ENCODE assay signal across 22 cellular contexts in genomic region chr9:107313555-107314096, GRCh38. TPM values are rescaled to one million over a fixed set of nuclear protein-coding genes. Genes with fewer than 3 reads are reported as not detected.
DNase-seq lines count a peak whose midpoint lies in the region; ATAC-seq, FAIRE-seq and TF ChIP-seq lines count a peak whose summit lies in the region.
"Had no signal": no experiment of that assay in that cellular context is flagged by ENCODE, and none has a peak within 500 bp of the region (broad histone marks: within the 10 kb centered on the region; RNA-seq: fewer than 3 reads in every experiment).

No MANE protein-coding gene starts in this region.

- peaks cover 10% of the 10 kb centered on the region for H3K4me1 ChIP-seq in GM12878 (ENCODE audit: control insufficient read depth, insufficient read depth, low read length)
- peaks cover 18% of the 10 kb centered on the region in 2 experiments for H3K4me1 ChIP-seq in neutrophil (ENCODE audit: control insufficient read depth in 1 of 2, insufficient read depth in 1 of 2, low read depth in 1 of 2, low read length in 1 of 2)
- H3K4me1 ChIP-seq: foreskin keratinocyte had no signal

- H3K9me3 Mint-ChIP-seq in activated CD8-positive, alpha-beta memory T cell treated with anti-CD3 and anti-CD28 coated beads, Interleukin-2, amount 10 ng/mL, durations not matched to agents 7 days and 5 days (ENCODE audit: low read depth) = no peaks in the 10 kb centered on the region
- H3K9me3 Mint-ChIP-seq in T-cell = no peaks in the 10 kb centered on the region
- H3K9me3 Mint-ChIP-seq: GM23338 had no signal

- no peak overlapping the region for H3K4me3 ChIP-seq in GM12878
- H3K4me3 ChIP-seq in neutrophil (ENCODE audit: low read depth in 1 of 2, low read length in 1 of 2) = no peak overlapping the region
- H3K4me3 ChIP-seq: BLaER1 treated with 17β-estradiol and CSF1 and Interleukin-3, amounts not matched to agents 10 nM and 100 nM; GM23338; SK-N-MC had no signal

- no peak for TF ChIP-seq POLR2A in GM12878 (IDR thresholded peaks at IDR 0.05; ENCODE audit: low read depth, low read length)

- no peak for TF ChIP-seq EP300 in GM12878 (IDR thresholded peaks at IDR 0.05; ENCODE audit: borderline replicate concordance in 1 of 2, control insufficient read depth in 1 of 2, low read depth in 2 of 2, low read length in 2 of 2)

- no peak overlapping the region for H3K4me3 Mint-ChIP-seq in activated CD8-positive, alpha-beta memory T cell treated with anti-CD3 and anti-CD28 coated beads, Interleukin-2, amount 10 ng/mL, durations not matched to agents 7 days and 5 days
- no peak overlapping the region for H3K4me3 Mint-ChIP-seq in T-cell
- H3K4me3 Mint-ChIP-seq: GM23338 had no signal

- peaks cover 51% of the 10 kb centered on the region for H3K79me2 ChIP-seq in GM12878 (ENCODE audit: control insufficient read depth, insufficient read depth, low read length)

- intact Hi-C loops in GM12878 (cut with micrococcal nuclease; ENCODE audit: unreplicated experiment) = no loop called here

- no peak for DNase-seq in activated CD8-positive, alpha-beta memory T cell treated with anti-CD3 and anti-CD28 coated beads, Interleukin-2, amount 10 ng/mL, durations not matched to agents 7 days and 5 days
- no peak for DNase-seq in activated CD8-positive, alpha-beta memory T cell treated with anti-CD3 and anti-CD28 coated beads, Interleukin-2, amount 50 U/mL, for 48 hours
- DNase-seq in T-cell = no peak
- DNase-seq in GM12878 (ENCODE audit: low read depth, low spot score) = no peak
- no peak for DNase-seq in NCI-H510A treated with DMSO at 0.1 percent for 48 hours (lab: John Stamatoyannopoulos, UW)
- DNase-seq in NK-92 (lab: John Stamatoyannopoulos, UW; ENCODE audit: unreplicated experiment) = no peak
- no peak for DNase-seq in anterior cingulate cortex (lab: John Stamatoyannopoulos, UW)
- DNase-seq: DMS79; foreskin keratinocyte; MM.1S; NCI-H1694 treated with DMSO at 0.1 percent for 48 hours; NCI-H2227 treated with DMSO at 0.1 percent for 48 hours; NK-92 treated with Interleukin-12 subunit alpha and Interleukin-12 subunit beta, amount 100 ng/mL, for 24 hours; right cardiac atrium; stimulated activated CD4-positive, alpha-beta T cell treated with anti-CD3 and anti-CD28 coated beads, Interleukin-15, amount 100 ng/mL, for 24 hours; stimulated activated naive CD4-positive, alpha-beta T cell had no signal

- no peak overlapping the region for H2AFZ ChIP-seq in GM12878 (ENCODE audit: control insufficient read depth, low read depth, low read length)
- H2AFZ ChIP-seq: GM23338 had no signal

- peaks cover 60% of the 10 kb centered on the region for H3K4me1 Mint-ChIP-seq in activated CD8-positive, alpha-beta memory T cell treated with anti-CD3 and anti-CD28 coated beads, Interleukin-2, amount 10 ng/mL, durations not matched to agents 7 days and 5 days
- peaks cover 82% of the 10 kb centered on the region in 3 donors for H3K4me1 Mint-ChIP-seq in T-cell

- no peak overlapping the region for H3K9ac ChIP-seq in GM12878 (ENCODE audit: control insufficient read depth, insufficient read depth, low read length)
- H3K9ac ChIP-seq: BLaER1 treated with 17β-estradiol and CSF1 and Interleukin-3, amounts not matched to agents 10 nM and 100 nM had no signal

- H3K27me3 Mint-ChIP-seq in activated CD8-positive, alpha-beta memory T cell treated with anti-CD3 and anti-CD28 coated beads, Interleukin-2, amount 10 ng/mL, durations not matched to agents 7 days and 5 days = no peaks in the 10 kb centered on the region
- no peaks in the 10 kb centered on the region for H3K27me3 Mint-ChIP-seq in T-cell

- SMC1A ChIA-PET in GM12878 (lab: Charles Lee; ENCODE audit: uncharacterized antibody, unreplicated experiment) = interaction anchor here (0.7 to 1.9 kb wide), 6 partner anchors 14 to 53 kb away, joined by 3 to 6 read pairs (median 3); no protein-coding TSS in a partner anchor

- H3K27ac ChIP-seq in GM12878 (ENCODE audit: control insufficient read depth, insufficient read depth) (no peak overlapping the region), neutrophil (peak overlapping the region; percentile 21)
- H3K27ac ChIP-seq: BLaER1 treated with 17β-estradiol and CSF1 and Interleukin-3, amounts not matched to agents 10 nM and 100 nM; foreskin keratinocyte; SK-N-MC had no signal

- no peak for TF ChIP-seq RAD21 in GM12878 (IDR thresholded peaks at IDR 0.05; ENCODE audit: insufficient read depth, low read depth, low read length)

- H3K27ac Mint-ChIP-seq in activated CD8-positive, alpha-beta memory T cell treated with anti-CD3 and anti-CD28 coated beads, Interleukin-2, amount 10 ng/mL, durations not matched to agents 7 days and 5 days = peak overlapping the region; percentile 57
- peak overlapping the region; percentile 1 to 29 for H3K27ac Mint-ChIP-seq in T-cell

- peaks cover 73% of the 10 kb centered on the region for H3K36me3 Mint-ChIP-seq in activated CD8-positive, alpha-beta memory T cell treated with anti-CD3 and anti-CD28 coated beads, Interleukin-2, amount 10 ng/mL, durations not matched to agents 7 days and 5 days
- peaks cover 65% of the 10 kb centered on the region for H3K36me3 Mint-ChIP-seq in T-cell

- no peak for ATAC-seq in activated CD8-positive, alpha-beta memory T cell treated with anti-CD3 and anti-CD28 coated beads, Interleukin-2, amount 10 ng/mL, durations not matched to agents 7 days and 5 days
- no peak for ATAC-seq in T-cell (replicated peaks in 1 of 4)
- peak; percentile 23; the same call in 2 of the 3 replicates for ATAC-seq in GM12878
- ATAC-seq: foreskin keratinocyte, GM23338, HepG2, right cardiac atrium had no signal

- H3K4me2 ChIP-seq in GM12878 (ENCODE audit: control insufficient read depth, insufficient read depth) = no peak overlapping the region
- H3K4me2 ChIP-seq: BLaER1 treated with 17β-estradiol and CSF1 and Interleukin-3, amounts not matched to agents 10 nM and 100 nM; GM23338 had no signal

- CTCF ChIA-PET in activated CD8-positive, alpha-beta memory T cell treated with anti-CD3 and anti-CD28 coated beads, Interleukin-2, amount 10 ng/mL, durations not matched to agents 7 days and 5 days (lab: Charles Lee) = no interaction called here
- CTCF ChIA-PET in T-cell (lab: Charles Lee) = no interaction called here
- CTCF ChIA-PET in GM12878 (lab: Yijun Ruan, JAX) = interaction anchor here (0.8 to 1.1 kb wide), 2 partner anchors 9 to 27 kb away, joined by 3 read pairs; no protein-coding TSS in a partner anchor

- POLR2A ChIA-PET in T-cell (lab: Charles Lee) (no interaction called here), GM12878 (lab: Charles Lee) (interaction anchor here (0.5 to 0.9 kb wide), 4 partner anchors 18 to 94 kb away, joined by 3 read pairs; no protein-coding TSS in a partner anchor)

- TF ChIP-seq CTCF in GM12878 (IDR thresholded peaks at IDR 0.05 in 2 of 3, conservative IDR thresholded peaks at IDR 0.05 in 1 of 3; ENCODE audit: control insufficient read depth in 2 of 3, extremely low read depth in 1 of 3, insufficient read depth in 1 of 3, low read depth in 3 of 3, low read length in 3 of 3) (no peak), neutrophil (IDR thresholded peaks at IDR 0.05) (no peak)

- 53% methylated on average over 1 of the region's 1 CpG for WGBS in GM12878 (ENCODE audit: insufficient coverage, insufficient replicate concordance, low lambda C conversion rate, missing lambda C conversion rate)

- H3K9me3 ChIP-seq in GM12878 (replicated peaks; ENCODE audit: control insufficient read depth, insufficient read depth, low read length) (no peaks in the 10 kb centered on the region), neutrophil (no peaks in the 10 kb centered on the region)
- H3K9me3 ChIP-seq: BLaER1 treated with 17β-estradiol and CSF1 and Interleukin-3, amounts not matched to agents 10 nM and 100 nM had no signal

- FAIRE-seq in GM12878 (lab: Jason Lieb, UNC) = no peak
- FAIRE-seq: colon, HepG2 had no signal

- RAD21 ChIA-PET in GM12878 (lab: Charles Lee; ENCODE audit: unreplicated experiment) = interaction anchor here (1.1 to 1.5 kb wide), 3 partner anchors 9 to 141 kb away, joined by 3 to 6 read pairs (median 3); partner anchors contain the start of gene RAD23B

- H3K36me3 ChIP-seq in GM12878 (ENCODE audit: control insufficient read depth in 2 of 2, insufficient read depth in 2 of 2, low read length in 1 of 2) (peaks cover 10 to 34% of the 10 kb centered on the region in 2 experiments), neutrophil (peaks cover 32% of the 10 kb centered on the region)

- H4K20me1 ChIP-seq in GM12878 (ENCODE audit: control insufficient read depth, insufficient read depth) = no peaks in the 10 kb centered on the region; the same call in 1 of the 2 replicates

- BruUV-seq in GM12878 (replicated peaks; lab: Mats Ljungman, UMichigan) = no TSS peak

- in situ Hi-C loops in GM12878 (cut with MboI) = no loop called here

- H3K27me3 ChIP-seq in GM12878 (replicated peaks in 1 of 2; ENCODE audit: control insufficient read depth in 2 of 2, insufficient read depth in 2 of 2, low read length in 1 of 2) = no peaks in the 10 kb centered on the region
- no peaks in the 10 kb centered on the region for H3K27me3 ChIP-seq in neutrophil
- H3K27me3 ChIP-seq: BLaER1 treated with 17β-estradiol and CSF1 and Interleukin-3, amounts not matched to agents 10 nM and 100 nM; foreskin keratinocyte had no signal

RNA-seq across cellular contexts. Expression of gene RAD23B, which starts 30.5 kb away (rescaled TPM):
- total RNA-seq in activated CD8-positive, alpha-beta memory T cell treated with anti-CD3 and anti-CD28 coated beads, Interleukin-2, amount 10 ng/mL, durations not matched to agents 7 days and 5 days = 100 to 1,000 TPM in 1 of 2 experiments, 10 to 100 TPM in 1; 98.7 to 109 TPM
- 10 to 100 TPM; 55.0 to 68.4 (median 56.2) TPM for total RNA-seq in T-cell
- 48.5 and 52.7 TPM in 2 replicates for total RNA-seq in GM12878 (2013; cell fraction: nucleolus; rRNA removed)
- 36.1 and 37.4 TPM in 2 replicates for total RNA-seq in GM12878 (2014; rRNA removed)
- total RNA-seq in GM12878 (2014; rRNA removed; fragmentation: Illumina TruSeq; extraction: Trizol) = 98.9 and 101 TPM in 2 replicates
- 108 and 116 TPM in 2 replicates for total RNA-seq in GM12878 (2021)
- polyA plus RNA-seq in GM12878 (2011; ENCODE audit: low read depth) = 38.4 TPM
- 241 and 256 TPM in 2 replicates for polyA plus RNA-seq in GM12878 (2011; rRNA removed)
- 195 and 228 TPM in 2 replicates for polyA plus RNA-seq in GM12878 (2011; cell fraction: cytosol; rRNA removed)
- 62.2 and 64.1 TPM in 2 replicates for polyA plus RNA-seq in GM12878 (2011; cell fraction: nucleus; rRNA removed)
- 58.1 and 60.0 TPM in 2 replicates for polyA plus RNA-seq in GM12878 (2012)
- polyA plus RNA-seq in GM12878 (2014; fragmentation: Illumina TruSeq; extraction: Trizol) = 143 and 150 TPM in 2 replicates
- 10 to 100 TPM; 24.1 to 26.4 TPM for polyA plus RNA-seq in GM12878 (2014; fragmentation: Nextera tagmentation; extraction: Ambion mirVana)
- polyA plus RNA-seq in GM12878 (2014; rRNA removed) = 73.1 and 73.5 TPM in 2 replicates
- 10 to 100 TPM; 10.3 to 10.5 TPM for polyA plus RNA-seq in GM12878 (2016; fragmentation: Nextera tagmentation; extraction: Ambion mirVana)
- polyA minus RNA-seq in GM12878 (2011; rRNA and poly(A)+ RNA removed) = 209 and 261 TPM in 2 replicates
- 141 and 153 TPM in 2 replicates for polyA minus RNA-seq in GM12878 (2011; cell fraction: cytosol; rRNA and poly(A)+ RNA removed)
- 34.8 and 64.1 TPM in 2 replicates for polyA minus RNA-seq in GM12878 (2011; cell fraction: nucleus; rRNA and poly(A)+ RNA removed)
